8 cellular contexts compared by ENCODE assay signal in the genomic region with DNA sequence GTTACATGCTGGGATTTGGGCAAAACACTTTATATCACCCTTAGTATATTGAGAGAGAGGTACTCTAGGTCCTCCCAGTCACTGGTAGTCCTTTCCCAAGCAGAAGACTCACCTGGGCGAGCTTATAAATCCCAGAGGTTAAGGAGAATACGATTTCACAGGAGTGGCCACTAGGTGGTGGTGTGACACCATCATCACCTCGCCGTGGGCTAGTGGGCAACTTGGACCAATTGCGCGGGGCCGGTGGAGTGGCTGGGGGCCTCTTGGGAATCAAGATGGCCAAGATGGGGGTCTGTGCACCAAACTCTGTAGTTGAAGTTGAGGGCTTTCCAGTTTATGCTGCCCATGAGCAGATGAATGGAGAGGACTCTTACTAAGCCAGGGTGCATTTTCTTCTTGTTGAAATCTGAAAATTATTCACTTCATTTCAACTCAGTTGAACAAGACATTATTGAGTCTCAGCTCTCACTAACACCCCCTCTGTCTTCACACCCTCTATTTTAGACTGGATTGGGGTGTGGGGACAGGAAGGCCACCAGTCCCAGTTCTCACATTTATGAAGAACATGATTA. TPM values are rescaled to one million over a fixed set of nuclear protein-coding genes. Genes with fewer than 3 reads are reported as not detected.
A peak's percentile ranks its signal among the peaks of the same experiment; 100 is the strongest.
DNase-seq lines count a peak whose midpoint lies in the region; ATAC-seq, FAIRE-seq and TF ChIP-seq lines count a peak whose summit lies in the region.

No MANE protein-coding gene starts in this region.

- peaks cover 3% of the 10 kb centered on the region for H3K9me3 Mint-ChIP-seq in astrocyte (ENCODE audit: unreplicated experiment)

- POLR2A ChIA-PET in AG04450 (lab: Yijun Ruan, JAX) = no interaction called here

- no peaks in the 10 kb centered on the region for H3K4me1 Mint-ChIP-seq in astrocyte (ENCODE audit: low read depth, unreplicated experiment)

- H3K9ac ChIP-seq in astrocyte (ENCODE audit: low read length) = no peak overlapping the region

- H3K79me2 ChIP-seq in astrocyte (ENCODE audit: insufficient read depth, low read length) = no peaks in the 10 kb centered on the region

- H2AFZ ChIP-seq in astrocyte (ENCODE audit: low read depth, low read length) = no peak overlapping the region

- H3K4me2 ChIP-seq in astrocyte (ENCODE audit: low read length) = no peak overlapping the region

- no peaks in the 10 kb centered on the region for H3K4me1 ChIP-seq in astrocyte (ENCODE audit: insufficient read depth, low read length)
- H3K4me1 ChIP-seq in iPS DF 6.9 (ENCODE audit: control insufficient read depth, insufficient read depth, low read length) = no peaks in the 10 kb centered on the region

- H3K4me3 Mint-ChIP-seq in astrocyte (ENCODE audit: unreplicated experiment) = no peak overlapping the region

- FAIRE-seq in astrocyte (lab: Jason Lieb, UNC) = no peak

- ATAC-seq in HG03139 (IDR thresholded peaks at IDR 0.05; ENCODE audit: unreplicated experiment) = no peak

- no peaks in the 10 kb centered on the region for H3K36me3 Mint-ChIP-seq in astrocyte (ENCODE audit: low read depth, unreplicated experiment)

- H3K27ac ChIP-seq in AG04450 (ENCODE audit: low read depth, low read length) (no peak overlapping the region), astrocyte (ENCODE audit: low read depth, low read length) (no peak overlapping the region), iPS DF 6.9 (ENCODE audit: low read length) (no peak overlapping the region)

- H3K27me3 ChIP-seq in AG04450 (ENCODE audit: control insufficient read depth, insufficient read depth, low read length) (no peaks in the 10 kb centered on the region), astrocyte (ENCODE audit: insufficient read depth, low read length) (no peaks in the 10 kb centered on the region), iPS DF 6.9 (ENCODE audit: control insufficient read depth, insufficient read depth, low read length) (no peaks in the 10 kb centered on the region)

- H3K27ac Mint-ChIP-seq in astrocyte (ENCODE audit: unreplicated experiment) = no peak overlapping the region

- CTCF ChIA-PET in AG04450 (lab: Charles Lee) = interaction anchor here (0.6 to 3.1 kb wide), 11 partner anchors 10 to 1121 kb away, joined by 3 to 28 read pairs (median 4); a partner anchor contains a TSS

- no peak overlapping the region for H3K4me3 ChIP-seq in AG04450 (ENCODE audit: low read depth, low read length)
- no peak overlapping the region for H3K4me3 ChIP-seq in astrocyte (ENCODE audit: insufficient read depth, low read depth, low read length)
- no peak overlapping the region for H3K4me3 ChIP-seq in iPS DF 6.9 (ENCODE audit: low read length)

- no CpG with 5 or more reads among the region's 7 CpGs for WGBS in iPS DF 6.9 (ENCODE audit: insufficient coverage, insufficient read length)

- no peaks in the 10 kb centered on the region for H4K20me1 ChIP-seq in astrocyte (ENCODE audit: insufficient read depth, low read length)

- no peaks in the 10 kb centered on the region for H3K36me3 ChIP-seq in astrocyte (ENCODE audit: insufficient read depth, low read length)
- H3K36me3 ChIP-seq in iPS DF 6.9 (ENCODE audit: control insufficient read depth, insufficient read depth, low read length) = no peaks in the 10 kb centered on the region

- H3K27me3 Mint-ChIP-seq in astrocyte (ENCODE audit: low read depth, unreplicated experiment) = peaks cover 9% of the 10 kb centered on the region

- DNase-seq in AG04450 (ENCODE audit: low read depth, low spot score) (no peak), NCI-H460 (ENCODE audit: extremely low read depth, low read depth) (peak; percentile 32), astrocyte (ENCODE audit: low read depth) (peak; percentile 4), iPS DF 6.9 (ENCODE audit: low read depth, low spot score) (peak; percentile 58), NCI-H1048 (lab: John Stamatoyannopoulos, UW) (no peak)
- peak; percentile 15 for DNase-seq in stimulated activated CD4-positive, alpha-beta T cell treated with anti-CD3 and anti-CD28 coated beads, Interleukin-4, amount 100 ng/mL, for 1 hour

- peaks cover 13% of the 10 kb centered on the region for H3K9me3 ChIP-seq in AG04450 (ENCODE audit: control insufficient read depth, insufficient read depth, low read length)
- no peaks in the 10 kb centered on the region for H3K9me3 ChIP-seq in astrocyte (ENCODE audit: insufficient read depth, low read depth, low read length)
- H3K9me3 ChIP-seq in iPS DF 6.9 (ENCODE audit: control insufficient read depth, insufficient read depth, low read length) = no peaks in the 10 kb centered on the region

- TF ChIP-seq CTCF in AG04450 (IDR thresholded peaks at IDR 0.05; ENCODE audit: low read depth, low read length) = peak; percentile 50
- TF ChIP-seq CTCF in GM12872 (IDR thresholded peaks at IDR 0.05; ENCODE audit: insufficient read depth, low read depth, low read length) = peak; percentile 70
- peak; percentile 45 for TF ChIP-seq CTCF in astrocyte (IDR thresholded peaks at IDR 0.05; ENCODE audit: insufficient read depth, low read depth, low read length)

RNA-seq across cellular contexts. Expression of a gene that starts 38.2 kb away (rescaled TPM):
- polyA plus RNA-seq in AG04450 (2011; rRNA removed) = not detected in 2 replicates
- not detected in 2 replicates for polyA minus RNA-seq in AG04450 (2011; rRNA and poly(A)+ RNA removed)
- total RNA-seq in NCI-H460 (2014; rRNA removed; shearing (Covaris generic)) = not detected in 2 replicates
- polyA plus RNA-seq in NCI-H460 (2014; cell fraction: nucleus; rRNA removed) = not detected in 2 replicates
- total RNA-seq in astrocyte = not detected in 2 replicates

Comparison
In these comparisons a context has a peak if more than half of its experiments do, and no peak if none do; other contexts are left out.
1. DNase-seq: peak in NCI-H460 (single experiment), astrocyte (single experiment), iPS DF 6.9 (single experiment) and stimulated activated CD4-positive, alpha-beta T cell treated with anti-CD3 and anti-CD28 coated beads, Interleukin-4, amount 100 ng/mL, for 1 hour (single experiment); none in AG04450 (single experiment) and NCI-H1048 (single experiment).
2. Peak in every context shown above with its lines, with median percentiles within 50 percentile points of each other: CTCF ChIP-seq.